Comparison of ENCODE assay signal across 14 cellular contexts in genomic region chr6:35046098-35046497, GRCh38.
DNase-seq lines count a peak whose midpoint lies in the region; ATAC-seq and TF ChIP-seq lines count a peak whose summit lies in the region.
"Had no signal": no experiment of that assay in that cellular context is flagged by ENCODE, and none has a peak within 500 bp of the region (broad histone marks: within the 10 kb centered on the region; RNA-seq: fewer than 3 reads in every experiment).

No MANE protein-coding gene starts in this region.

- ATAC-seq in GM18519 (IDR thresholded peaks at IDR 0.05; ENCODE audit: low FRiP score, unreplicated experiment) (no peak), HG03039 (IDR thresholded peaks at IDR 0.05; ENCODE audit: unreplicated experiment) (no peak)
- ATAC-seq: CD8-positive, alpha-beta T cell; T-cell had no signal

- H4K91ac ChIP-seq in mesenchymal stem cell (ENCODE audit: low read length) = no peak overlapping the region

- H3K4me2 ChIP-seq in mesenchymal stem cell (ENCODE audit: low read length, poor library complexity, severe bottlenecking) = no peak overlapping the region

- H3K4me1 ChIP-seq in colonic mucosa = peaks cover 43% of the 10 kb centered on the region
- peaks cover 41% of the 10 kb centered on the region for H3K4me1 ChIP-seq in mesenchymal stem cell (ENCODE audit: control insufficient read depth, insufficient read depth, low read depth, low read length)
- H3K4me1 ChIP-seq in thyroid gland = peaks cover 59 to 93% of the 10 kb centered on the region in 2 donors
- H3K4me1 ChIP-seq: parathyroid adenoma had no signal

- H2BK12ac ChIP-seq in mesenchymal stem cell (ENCODE audit: low read length in 2 of 2) = peak overlapping the region in 1 of 2 experiments; percentile 86

- intact Hi-C loops in colonic mucosa (cut with DNase I) = no loop called here
- intact Hi-C loops in thyroid gland (cut with DNase I) = no loop called here

- no peak overlapping the region for H3K23ac ChIP-seq in mesenchymal stem cell (ENCODE audit: low read length in 2 of 2)

- peak overlapping the region; percentile 50 to 74 for H3K18ac ChIP-seq in mesenchymal stem cell (ENCODE audit: low read depth in 1 of 2, low read length in 2 of 2)

- H3K9ac ChIP-seq in colonic mucosa (ENCODE audit: low read depth in 2 of 2, low read length in 2 of 2) (no peak overlapping the region), mesenchymal stem cell (ENCODE audit: low read length) (no peak overlapping the region)
- H3K9ac ChIP-seq: parathyroid adenoma had no signal

- no peak overlapping the region for H2BK5ac ChIP-seq in mesenchymal stem cell (ENCODE audit: low read depth, low read length, poor library complexity, severe bottlenecking)

- peak overlapping the region; percentile 49 for H2AK5ac ChIP-seq in mesenchymal stem cell (ENCODE audit: low read length, severe bottlenecking)

- H2AFZ ChIP-seq in mesenchymal stem cell (ENCODE audit: low read depth, low read length) = no peak overlapping the region
- H2AFZ ChIP-seq: parathyroid adenoma had no signal

- TF ChIP-seq CTCF in colonic mucosa (IDR thresholded peaks at IDR 0.05) (no peak), thyroid gland (IDR thresholded peaks at IDR 0.05) (no peak)

- no peak overlapping the region for H2BK120ac ChIP-seq in mesenchymal stem cell (ENCODE audit: low read depth, low read length)

- H2BK15ac ChIP-seq in mesenchymal stem cell (ENCODE audit: low read depth, poor library complexity, severe bottlenecking) = no peak overlapping the region

- H3K27me3 ChIP-seq in colonic mucosa (no peaks in the 10 kb centered on the region), mesenchymal stem cell (ENCODE audit: control insufficient read depth in 1 of 2, insufficient read depth in 1 of 2, low read length in 2 of 2) (no peaks in the 10 kb centered on the region), thyroid gland (no peaks in the 10 kb centered on the region)

- no peak for TF ChIP-seq POLR2A in thyroid gland (IDR thresholded peaks at IDR 0.05)

- H4K8ac ChIP-seq in mesenchymal stem cell (ENCODE audit: low read length) = no peak overlapping the region

- H3K9me3 ChIP-seq in colonic mucosa (no peaks in the 10 kb centered on the region), mesenchymal stem cell (ENCODE audit: control insufficient read depth, low read length) (no peaks in the 10 kb centered on the region), thyroid gland (no peaks in the 10 kb centered on the region)

- H3K27ac ChIP-seq in colonic mucosa (peak overlapping the region; percentile 95), mesenchymal stem cell (ENCODE audit: low read length, poor library complexity, severe bottlenecking) (peak overlapping the region; percentile 68), thyroid gland (peak overlapping the region in 2 of 3 donors; percentile 60 to 84)
- H3K27ac ChIP-seq: parathyroid adenoma had no signal

- peak; percentile 41 for DNase-seq in NCI-H69 (lab: John Stamatoyannopoulos, UW)
- DNase-seq in colonic mucosa = no peak
- no peak for DNase-seq in mesenchymal stem cell
- no peak for DNase-seq in thyroid gland
- DNase-seq in LoVo (ENCODE audit: low spot score) = no peak
- DNase-seq: activated CD4-positive, alpha-beta T cell treated with anti-CD3 and anti-CD28 coated beads, Interleukin-2, amount 10 ng/mL, durations not matched to agents 24 days and 14 days; CD8-positive, alpha-beta T cell; NCI-H226; stimulated activated CD4-positive, alpha-beta T cell treated with anti-CD3 and anti-CD28 coated beads, Interleukin-4, amount 100 ng/mL, for 24 hours; stimulated activated naive CD4-positive, alpha-beta T cell treated with Interleukin-2 at 50 U/mL for 16 hours; T-cell had no signal

- no peak overlapping the region for H3K14ac ChIP-seq in mesenchymal stem cell (ENCODE audit: low read length in 2 of 2)

- H3K79me1 ChIP-seq in mesenchymal stem cell (replicated peaks; ENCODE audit: low read length, poor library complexity, severe bottlenecking) = peaks cover 29% of the 10 kb centered on the region

- H3K4me3 ChIP-seq in colonic mucosa = no peak overlapping the region
- no peak overlapping the region for H3K4me3 ChIP-seq in mesenchymal stem cell (ENCODE audit: insufficient read depth in 1 of 2, low read depth in 1 of 2, low read length in 2 of 2)
- H3K4me3 ChIP-seq in thyroid gland (replicated peaks in 1 of 3) = no peak overlapping the region

- H3K4ac ChIP-seq in mesenchymal stem cell (ENCODE audit: low read depth in 1 of 2, low read length in 2 of 2) = peak overlapping the region in 1 of 2 experiments; percentile 43

- WGBS in mesenchymal stem cell = 94% methylated on average over 2 of the region's 3 CpGs
- WGBS in thyroid gland, 2 donors = 68 to 83% methylated on average over 3 of the region's 3 CpGs

- H3K36me3 ChIP-seq in colonic mucosa (no peaks in the 10 kb centered on the region), mesenchymal stem cell (ENCODE audit: control insufficient read depth in 1 of 2, insufficient read depth in 2 of 2, low read depth in 1 of 2, low read length in 2 of 2) (peaks cover 0 to 14% of the 10 kb centered on the region in 2 experiments), thyroid gland (no peaks in the 10 kb centered on the region)
